In the genomic region with DNA sequence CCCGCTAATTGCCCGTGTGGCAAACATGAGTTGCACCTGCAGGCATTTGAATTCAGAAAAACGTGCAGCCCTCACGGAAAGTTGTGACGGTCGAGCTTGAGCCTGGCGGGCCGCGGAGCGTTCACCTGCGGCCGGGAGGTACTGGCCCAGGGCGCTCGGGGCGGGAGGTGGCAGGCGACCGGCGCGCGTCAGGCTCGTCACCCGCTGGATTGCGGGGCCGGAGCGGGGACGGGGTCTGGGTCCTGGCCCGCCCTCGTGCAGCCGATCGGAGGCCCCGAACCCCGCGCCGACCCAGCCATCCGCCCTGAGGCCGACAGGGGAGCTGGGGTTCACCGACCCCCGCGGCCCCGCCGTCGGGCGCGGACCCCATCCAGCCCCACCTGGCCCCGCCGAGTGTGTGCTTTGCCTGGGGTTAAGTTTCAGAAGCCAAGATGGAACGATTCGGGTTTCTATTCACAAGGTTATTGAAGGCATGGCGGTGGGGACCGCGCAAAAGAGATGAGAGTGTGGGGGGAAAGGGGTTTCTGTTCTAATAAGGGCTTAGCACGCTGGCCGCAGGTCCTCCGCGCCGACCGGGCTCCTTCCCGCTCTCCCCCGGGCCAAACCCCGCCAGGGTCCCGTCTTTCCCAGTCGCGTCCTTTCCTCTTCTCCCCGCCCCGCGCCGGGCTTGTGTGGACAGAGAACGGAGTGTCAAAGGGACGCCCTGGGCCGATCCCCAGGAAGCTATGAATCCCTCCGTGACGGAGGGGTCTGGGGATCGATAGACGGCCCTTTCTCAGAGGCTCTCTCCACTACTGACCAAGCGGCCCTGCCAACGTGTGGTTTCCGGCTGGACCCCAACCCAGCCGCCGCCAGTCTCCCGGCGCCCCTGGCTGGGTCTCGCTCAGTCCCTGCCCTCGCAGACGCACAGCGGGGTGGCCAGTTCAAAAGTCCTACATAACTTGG, we compare ENCODE assay signal across 9 cellular contexts. TPM values are rescaled to one million over a fixed set of nuclear protein-coding genes. Genes with fewer than 3 reads are reported as not detected.
A peak's percentile ranks its signal among the peaks of the same experiment; 100 is the strongest.
DNase-seq lines count a peak whose midpoint lies in the region; ATAC-seq, FAIRE-seq and TF ChIP-seq lines count a peak whose summit lies in the region.
"Had no signal": no experiment of that assay in that cellular context is flagged by ENCODE, and none has a peak within 500 bp of the region (broad histone marks: within the 10 kb centered on the region; RNA-seq: fewer than 3 reads in every experiment).

No MANE protein-coding gene starts in this region.

- no peaks in the 10 kb centered on the region for H3K9me3 Mint-ChIP-seq in activated naive CD8-positive, alpha-beta T cell treated with anti-CD3 and anti-CD28 coated beads, Interleukin-2, amount 10 ng/mL, durations not matched to agents 7 days and 5 days
- H3K9me3 Mint-ChIP-seq in progenitor cell of endocrine pancreas (ENCODE audit: low read depth), result no peaks in the 10 kb centered on the region

- no peaks in the 10 kb centered on the region for H3K36me3 ChIP-seq in right atrium auricular region

- no peak for FAIRE-seq in urothelium cell line (lab: Jason Lieb, UNC)

- TF ChIP-seq CTCF in right atrium auricular region (IDR thresholded peaks at IDR 0.05), result no peak
- no peak for TF ChIP-seq CTCF in progenitor cell of endocrine pancreas (IDR thresholded peaks at IDR 0.05; ENCODE audit: unreplicated experiment)

- ATAC-seq in activated naive CD8-positive, alpha-beta T cell treated with anti-CD3 and anti-CD28 coated beads, Interleukin-2, amount 10 ng/mL, durations not matched to agents 7 days and 5 days (ENCODE audit: low read depth), result peak; percentile 6
- ATAC-seq in HG02623 (IDR thresholded peaks at IDR 0.05; ENCODE audit: unreplicated experiment), result no peak

- H3K27ac Mint-ChIP-seq in activated naive CD8-positive, alpha-beta T cell treated with anti-CD3 and anti-CD28 coated beads, Interleukin-2, amount 10 ng/mL, durations not matched to agents 7 days and 5 days, result peak overlapping the region; percentile 50
- H3K27ac Mint-ChIP-seq in progenitor cell of endocrine pancreas, result peak overlapping the region; percentile 80

- peak overlapping the region; percentile 86 to 87 for H3K27ac ChIP-seq in right atrium auricular region
- H3K27ac ChIP-seq: 22Rv1 had no signal

- no peaks in the 10 kb centered on the region for H3K9me3 ChIP-seq in right atrium auricular region

- no peaks in the 10 kb centered on the region for H3K27me3 ChIP-seq in right atrium auricular region

- peak overlapping the region; percentile 66 to 73 for H3K4me3 ChIP-seq in right atrium auricular region

- H3K4me1 ChIP-seq in right atrium auricular region, result peaks cover 0 to 19% of the 10 kb centered on the region in 2 donors

- POLR2A ChIA-PET in activated naive CD8-positive, alpha-beta T cell treated with anti-CD3 and anti-CD28 coated beads, Interleukin-2, amount 10 ng/mL, durations not matched to agents 7 days and 5 days (lab: Charles Lee), result interaction anchor here (1.2 to 2.0 kb wide), 2 partner anchors 34 to 43 kb away, joined by 5 to 11 read pairs; a partner anchor contains a TSS

- H3K4me3 Mint-ChIP-seq in activated naive CD8-positive, alpha-beta T cell treated with anti-CD3 and anti-CD28 coated beads, Interleukin-2, amount 10 ng/mL, durations not matched to agents 7 days and 5 days, result peak overlapping the region; percentile 87
- H3K4me3 Mint-ChIP-seq in progenitor cell of endocrine pancreas (ENCODE audit: low read depth), result peak overlapping the region; percentile 76

- peaks cover 62% of the 10 kb centered on the region for H3K27me3 Mint-ChIP-seq in activated naive CD8-positive, alpha-beta T cell treated with anti-CD3 and anti-CD28 coated beads, Interleukin-2, amount 10 ng/mL, durations not matched to agents 7 days and 5 days
- H3K27me3 Mint-ChIP-seq in progenitor cell of endocrine pancreas, result peaks cover 78% of the 10 kb centered on the region

- peaks cover 24% of the 10 kb centered on the region for H3K4me1 Mint-ChIP-seq in activated naive CD8-positive, alpha-beta T cell treated with anti-CD3 and anti-CD28 coated beads, Interleukin-2, amount 10 ng/mL, durations not matched to agents 7 days and 5 days
- H3K4me1 Mint-ChIP-seq in progenitor cell of endocrine pancreas (ENCODE audit: low read depth), result peaks cover 16% of the 10 kb centered on the region

- DNase-seq in DMS 273 (lab: John Stamatoyannopoulos, UW; ENCODE audit: unreplicated experiment), result peak; percentile 74
- DNase-seq in DMS 273 treated with DMSO at 0.1 percent for 48 hours (lab: John Stamatoyannopoulos, UW), result no peak
- DNase-seq in NCI-H82 (lab: John Stamatoyannopoulos, UW), result peak; percentile 71
- peak; percentile 58 for DNase-seq in activated naive CD8-positive, alpha-beta T cell treated with anti-CD3 and anti-CD28 coated beads, Interleukin-2, amount 10 ng/mL, durations not matched to agents 7 days and 5 days
- DNase-seq in right atrium auricular region (ENCODE audit: low spot score), result no peak
- DNase-seq in progenitor cell of endocrine pancreas (ENCODE audit: low spot score, unreplicated experiment), result peak; percentile 39
- DNase-seq in urothelium cell line (ENCODE audit: low spot score), result no peak

- H3K36me3 Mint-ChIP-seq in activated naive CD8-positive, alpha-beta T cell treated with anti-CD3 and anti-CD28 coated beads, Interleukin-2, amount 10 ng/mL, durations not matched to agents 7 days and 5 days, result no peaks in the 10 kb centered on the region
- no peaks in the 10 kb centered on the region for H3K36me3 Mint-ChIP-seq in progenitor cell of endocrine pancreas (ENCODE audit: insufficient read depth)

RNA-seq across cellular contexts. Expression of a gene that starts 1.6 kb away (rescaled TPM):
- total RNA-seq in activated naive CD8-positive, alpha-beta T cell treated with anti-CD3 and anti-CD28 coated beads, Interleukin-2, amount 10 ng/mL, durations not matched to agents 7 days and 5 days, result under 1 TPM; 0.11 to 0.22 TPM
- total RNA-seq in right atrium auricular region (1 to 10 TPM; 1.8 to 2.7 TPM), progenitor cell of endocrine pancreas (1.4 and 2.3 TPM in 2 replicates)

RNA-seq across cellular contexts. Expression of a gene that starts 42.9 kb away (rescaled TPM):
- total RNA-seq in activated naive CD8-positive, alpha-beta T cell treated with anti-CD3 and anti-CD28 coated beads, Interleukin-2, amount 10 ng/mL, durations not matched to agents 7 days and 5 days, result 10 to 100 TPM; 51.1 to 58.6 TPM
- 10 to 100 TPM; 12.2 to 12.7 TPM for total RNA-seq in right atrium auricular region
- total RNA-seq in progenitor cell of endocrine pancreas, result 13.6 and 18.0 TPM in 2 replicates

Comparison
In these comparisons a context has a peak if more than half of its experiments do, and no peak if none do; other contexts are left out.
1. DNase-seq: peak in DMS 273 (single experiment), NCI-H82 (single experiment), activated naive CD8-positive, alpha-beta T cell treated with anti-CD3 and anti-CD28 coated beads, Interleukin-2, amount 10 ng/mL, durations not matched to agents 7 days and 5 days (single experiment) and progenitor cell of endocrine pancreas (single experiment); none in DMS 273 treated with DMSO at 0.1 percent for 48 hours (single experiment), right atrium auricular region (single experiment) and urothelium cell line (single experiment).